ENCODE assay signal across 11 cellular contexts in the genomic region with DNA sequence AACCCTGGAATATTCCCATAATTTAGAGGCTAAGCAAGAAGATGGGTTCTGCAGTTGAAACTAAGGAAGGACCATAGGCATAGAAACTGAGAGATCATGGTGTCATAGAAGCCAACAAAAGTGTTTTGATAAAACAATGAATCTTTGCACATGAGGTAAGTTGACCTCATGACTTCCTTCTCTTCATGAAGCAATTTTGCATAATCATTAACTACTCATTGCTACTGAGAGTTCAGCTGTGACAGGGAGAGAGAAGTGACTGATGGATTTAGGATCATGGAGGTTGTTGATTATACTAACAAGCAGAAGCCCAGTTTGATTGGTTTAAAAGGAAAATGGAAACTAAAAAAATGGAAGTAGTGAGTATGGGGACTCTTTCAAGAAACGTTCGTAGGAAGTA. TPM values are rescaled to one million over a fixed set of nuclear protein-coding genes. Genes with fewer than 3 reads are reported as not detected.
DNase-seq lines count a peak whose midpoint lies in the region; ATAC-seq and TF ChIP-seq lines count a peak whose summit lies in the region.
"Had no signal": no experiment of that assay in that cellular context is flagged by ENCODE, and none has a peak within 500 bp of the region (broad histone marks: within the 10 kb centered on the region; RNA-seq: fewer than 3 reads in every experiment).

No MANE protein-coding gene starts in this region.

- peak; percentile 66 for ATAC-seq in GM19397 (IDR thresholded peaks at IDR 0.05; ENCODE audit: unreplicated experiment)
- peak; percentile 73 for ATAC-seq in HG03432 (IDR thresholded peaks at IDR 0.05; ENCODE audit: unreplicated experiment)
- peak; percentile 17 for ATAC-seq in effector memory CD8-positive, alpha-beta T cell (replicated peaks)

- H3K27ac ChIP-seq in WERI-Rb-1, result no peak overlapping the region
- H3K27ac ChIP-seq: coronary artery, neural progenitor cell, SJSA1 had no signal

- TF ChIP-seq CTCF in WERI-Rb-1 (IDR thresholded peaks at IDR 0.05; ENCODE audit: low read depth, low read length), result no peak

- H3K36me3 Mint-ChIP-seq in effector memory CD8-positive, alpha-beta T cell (ENCODE audit: insufficient read depth), result peaks cover 13% of the 10 kb centered on the region
- H3K36me3 Mint-ChIP-seq: neural progenitor cell had no signal

- peaks cover 66 to 86% of the 10 kb centered on the region in 2 donors for H3K4me1 Mint-ChIP-seq in effector memory CD8-positive, alpha-beta T cell (ENCODE audit: low read depth in 2 of 2)

- peaks cover 0 to 7% of the 10 kb centered on the region in 2 donors for H3K9me3 Mint-ChIP-seq in effector memory CD8-positive, alpha-beta T cell
- H3K9me3 Mint-ChIP-seq: neural progenitor cell had no signal

- peak overlapping the region; percentile 1 to 27 for H3K4me3 Mint-ChIP-seq in effector memory CD8-positive, alpha-beta T cell
- H3K4me3 Mint-ChIP-seq: neural progenitor cell had no signal

- no peaks in the 10 kb centered on the region for H3K36me3 ChIP-seq in WERI-Rb-1
- H3K36me3 ChIP-seq: neural progenitor cell, SJSA1 had no signal

- no peak overlapping the region for H3K4me3 ChIP-seq in WERI-Rb-1 (ENCODE audit: low read depth, low read length)
- H3K4me3 ChIP-seq: coronary artery, neural progenitor cell, SJSA1 had no signal

- H3K9me3 ChIP-seq in WERI-Rb-1 (ENCODE audit: severe bottlenecking), result no peaks in the 10 kb centered on the region
- H3K9me3 ChIP-seq: SJSA1 had no signal

- no peaks in the 10 kb centered on the region for H3K27me3 ChIP-seq in WERI-Rb-1 (ENCODE audit: insufficient read depth, low read depth, severe bottlenecking)
- H3K27me3 ChIP-seq: neural progenitor cell, SJSA1 had no signal

- DNase-seq in ACHN, result peak; percentile 76
- no peak for DNase-seq in effector memory CD8-positive, alpha-beta T cell
- no peak for DNase-seq in G401 (ENCODE audit: low spot score)
- DNase-seq in AG08396 (ENCODE audit: low spot score), result no peak
- DNase-seq in WERI-Rb-1, result no peak
- no peak for DNase-seq in posterior vena cava (ENCODE audit: low spot score)

- H3K27me3 Mint-ChIP-seq in effector memory CD8-positive, alpha-beta T cell, result no peaks in the 10 kb centered on the region

- intact Hi-C loops in posterior vena cava (cut with DNase I), result no loop called here

- in situ Hi-C loops in ACHN (cut with HindIII; ENCODE audit: low pct_ligation_motif_present, low pct_unique_long_range_greater_than_20kb, low sequenced_read_pairs) (no loop called here), G401 (cut with HindIII; ENCODE audit: low sequenced_read_pairs) (no loop called here)

- H3K27ac Mint-ChIP-seq in effector memory CD8-positive, alpha-beta T cell, result peak overlapping the region; percentile 70 to 89
- H3K27ac Mint-ChIP-seq: neural progenitor cell had no signal

RNA-seq across cellular contexts. Expression of gene PARP8, which starts 51.2 kb away (rescaled TPM):
- not detected in 2 replicates for total RNA-seq in G401 (2014; rRNA removed; shearing (Covaris generic))
- total RNA-seq in posterior vena cava, result 10 to 100 TPM; 20.4 to 27.4 TPM

Comparison
In these comparisons a context has a peak if more than half of its experiments do, and no peak if none do; other contexts are left out.
1. ATAC-seq: peak in every context shown above with its lines; median percentile 73 in HG03432; 66 in GM19397; 17 in effector memory CD8-positive, alpha-beta T cell.
2. RNA of gene PARP8, which starts 51.2 kb away (total RNA-seq): 20.4 to 27.4 TPM in posterior vena cava; not detected in G401; every median in the first group is over 10 times any median in the second.